Comparison of ENCODE assay signal across 18 cellular contexts in the genomic region with DNA sequence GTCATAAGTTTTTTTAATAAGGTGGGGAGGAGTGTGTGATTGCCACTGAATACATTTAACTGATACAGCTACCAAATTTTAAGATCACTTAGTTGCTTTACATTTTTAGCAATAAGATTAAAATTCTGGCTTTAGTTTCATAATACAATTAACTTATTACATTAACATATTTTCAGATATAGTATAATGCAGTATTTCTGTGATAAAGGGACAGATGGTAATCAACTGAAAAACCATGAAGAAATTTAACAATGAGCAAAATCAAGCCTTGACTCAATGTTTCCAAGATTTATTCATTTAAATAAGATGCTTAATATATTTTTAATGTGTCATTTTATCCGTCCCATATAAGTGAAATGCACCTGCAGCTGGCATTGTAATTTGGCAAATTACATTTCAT. TPM values are rescaled to one million over a fixed set of nuclear protein-coding genes. Genes with fewer than 3 reads are reported as not detected.
A peak's percentile ranks its signal among the peaks of the same experiment; 100 is the strongest.
DNase-seq lines count a peak whose midpoint lies in the region; ATAC-seq and TF ChIP-seq lines count a peak whose summit lies in the region.
"Had no signal": no experiment of that assay in that cellular context is flagged by ENCODE, and none has a peak within 500 bp of the region (broad histone marks: within the 10 kb centered on the region; RNA-seq: fewer than 3 reads in every experiment).

No MANE protein-coding gene starts in this region.

- DNase-seq in activated T-cell treated with anti-CD3 and anti-CD28 coated beads, Interleukin-2, amount 50 U/mL, for 24 hours = no peak
- DNase-seq in activated T-cell treated with anti-CD3 and anti-CD28 coated beads for 4 hours = no peak
- DNase-seq in HFFc6 = no peak
- no peak for DNase-seq in activated T-helper 2 cell treated with anti-CD3 and anti-CD28 coated beads, Interferon-gamma antibody, Interleukin-2, Interleukin-4, amounts not matched to agents 10 μg/mL and 5 μg/mL and 100 μg/mL, durations not matched to agents 14 hours and 24 hours and 36 hours (ENCODE audit: low spot score)
- DNase-seq in natural killer cell = no peak
- DNase-seq in foreskin fibroblast = no peak
- no peak for DNase-seq in activated CD8-positive, alpha-beta memory T cell treated with anti-CD3 and anti-CD28 coated beads, Interleukin-2, amount 50 U/mL, for 48 hours
- DNase-seq: adrenal gland; CD4-positive, alpha-beta memory T cell; DMS79; erythroblast; H9; NCI-H187; nucleus accumbens; stimulated activated naive B cell treated with anti-CD40 and anti-IgM and Interleukin-4, amounts not matched to agents 10 μg/mL and 1 μg/mL and 100 μg/mL, for 72 hours; transverse colon had no signal

- peaks cover 91% of the 10 kb centered on the region for H3K36me3 Mint-ChIP-seq in activated T-cell treated with anti-CD3 and anti-CD28 coated beads, Interleukin-2, amount 50 U/mL, for 24 hours (ENCODE audit: low read depth)
- H3K36me3 Mint-ChIP-seq in HFFc6 (ENCODE audit: low read depth) = peaks cover 47% of the 10 kb centered on the region
- peaks cover 69% of the 10 kb centered on the region for H3K36me3 Mint-ChIP-seq in activated T-helper 2 cell treated with anti-CD3 and anti-CD28 coated beads, Interferon-gamma antibody, Interleukin-2, Interleukin-4, amounts not matched to agents 10 μg/mL and 5 μg/mL and 100 μg/mL, durations not matched to agents 14 hours and 24 hours and 36 hours (ENCODE audit: low read depth)
- no peaks in the 10 kb centered on the region for H3K36me3 Mint-ChIP-seq in natural killer cell

- H3K4me3 ChIP-seq in foreskin fibroblast (ENCODE audit: low read depth in 1 of 2, low read length in 2 of 2) = no peak overlapping the region
- H3K4me3 ChIP-seq: adrenal gland, transverse colon had no signal

- H3K9me3 Mint-ChIP-seq in activated T-cell treated with anti-CD3 and anti-CD28 coated beads, Interleukin-2, amount 50 U/mL, for 24 hours = no peaks in the 10 kb centered on the region
- H3K9me3 Mint-ChIP-seq in HFFc6 = no peaks in the 10 kb centered on the region
- H3K9me3 Mint-ChIP-seq in activated T-helper 2 cell treated with anti-CD3 and anti-CD28 coated beads, Interferon-gamma antibody, Interleukin-2, Interleukin-4, amounts not matched to agents 10 μg/mL and 5 μg/mL and 100 μg/mL, durations not matched to agents 14 hours and 24 hours and 36 hours = no peaks in the 10 kb centered on the region
- H3K9me3 Mint-ChIP-seq in natural killer cell = no peaks in the 10 kb centered on the region
- H3K9me3 Mint-ChIP-seq: CD4-positive, alpha-beta memory T cell; stimulated activated naive B cell treated with anti-CD40 and anti-IgM and Interleukin-4, amounts not matched to agents 10 μg/mL and 1 μg/mL and 100 μg/mL, for 72 hours had no signal

- H3K27me3 Mint-ChIP-seq in activated T-cell treated with anti-CD3 and anti-CD28 coated beads, Interleukin-2, amount 50 U/mL, for 24 hours = no peaks in the 10 kb centered on the region
- H3K27me3 Mint-ChIP-seq in HFFc6 (ENCODE audit: insufficient read depth) = peaks cover 2% of the 10 kb centered on the region; the same call in 1 of the 2 replicates
- no peaks in the 10 kb centered on the region for H3K27me3 Mint-ChIP-seq in activated T-helper 2 cell treated with anti-CD3 and anti-CD28 coated beads, Interferon-gamma antibody, Interleukin-2, Interleukin-4, amounts not matched to agents 10 μg/mL and 5 μg/mL and 100 μg/mL, durations not matched to agents 14 hours and 24 hours and 36 hours (ENCODE audit: low read depth)
- H3K27me3 Mint-ChIP-seq in natural killer cell (ENCODE audit: low read depth in 2 of 2) = no peaks in the 10 kb centered on the region
- H3K27me3 Mint-ChIP-seq: CD4-positive, alpha-beta memory T cell; stimulated activated naive B cell treated with anti-CD40 and anti-IgM and Interleukin-4, amounts not matched to agents 10 μg/mL and 1 μg/mL and 100 μg/mL, for 72 hours had no signal

- H3K27ac Mint-ChIP-seq in activated T-cell treated with anti-CD3 and anti-CD28 coated beads, Interleukin-2, amount 50 U/mL, for 24 hours = peak overlapping the region; percentile 81
- H3K27ac Mint-ChIP-seq in HFFc6 (no peak overlapping the region), natural killer cell (peak overlapping the region; percentile 31 to 73)
- H3K27ac Mint-ChIP-seq in activated T-helper 2 cell treated with anti-CD3 and anti-CD28 coated beads, Interferon-gamma antibody, Interleukin-2, Interleukin-4, amounts not matched to agents 10 μg/mL and 5 μg/mL and 100 μg/mL, durations not matched to agents 14 hours and 24 hours and 36 hours = peak overlapping the region; percentile 76
- H3K27ac Mint-ChIP-seq: stimulated activated naive B cell treated with anti-CD40 and anti-IgM and Interleukin-4, amounts not matched to agents 10 μg/mL and 1 μg/mL and 100 μg/mL, for 72 hours had no signal

- peak overlapping the region; percentile 99 for H3K4me3 Mint-ChIP-seq in activated T-cell treated with anti-CD3 and anti-CD28 coated beads, Interleukin-2, amount 50 U/mL, for 24 hours
- H3K4me3 Mint-ChIP-seq in HFFc6 (peak overlapping the region; percentile 21; the same call in 1 of the 2 replicates), natural killer cell (peak overlapping the region; percentile 21)
- peak overlapping the region; percentile 45 for H3K4me3 Mint-ChIP-seq in activated T-helper 2 cell treated with anti-CD3 and anti-CD28 coated beads, Interferon-gamma antibody, Interleukin-2, Interleukin-4, amounts not matched to agents 10 μg/mL and 5 μg/mL and 100 μg/mL, durations not matched to agents 14 hours and 24 hours and 36 hours (ENCODE audit: low read depth)

- TF ChIP-seq CTCF in HFFc6 (IDR thresholded peaks at IDR 0.05) (no peak), natural killer cell (IDR thresholded peaks at IDR 0.05) (no peak), foreskin fibroblast (IDR thresholded peaks at IDR 0.05; ENCODE audit: low read depth, low read length) (no peak)

- intact Hi-C loops in activated T-helper 2 cell treated with anti-CD3 and anti-CD28 coated beads, Interferon-gamma antibody, Interleukin-2, Interleukin-4, amounts not matched to agents 10 μg/mL and 5 μg/mL and 100 μg/mL, durations not matched to agents 14 hours and 24 hours and 36 hours (cut with micrococcal nuclease) = no loop called here
- intact Hi-C loops in natural killer cell (cut with micrococcal nuclease) = loop anchor here (10.0 kb wide), 1 partner anchor 200 kb away; the partner anchor contains the start of genes ARID4B and GGPS1

- ATAC-seq in natural killer cell (no peak), GM18519 (IDR thresholded peaks at IDR 0.05; ENCODE audit: low FRiP score, unreplicated experiment) (no peak)
- ATAC-seq: left lobe of liver; stimulated activated naive B cell treated with anti-CD40 and anti-IgM and Interleukin-4, amounts not matched to agents 10 μg/mL and 1 μg/mL and 100 μg/mL, for 72 hours had no signal

- peaks cover 65% of the 10 kb centered on the region for H3K4me1 Mint-ChIP-seq in activated T-cell treated with anti-CD3 and anti-CD28 coated beads, Interleukin-2, amount 50 U/mL, for 24 hours (ENCODE audit: low read depth)
- H3K4me1 Mint-ChIP-seq in HFFc6 (ENCODE audit: low read depth) = peaks cover 45% of the 10 kb centered on the region
- H3K4me1 Mint-ChIP-seq in activated T-helper 2 cell treated with anti-CD3 and anti-CD28 coated beads, Interferon-gamma antibody, Interleukin-2, Interleukin-4, amounts not matched to agents 10 μg/mL and 5 μg/mL and 100 μg/mL, durations not matched to agents 14 hours and 24 hours and 36 hours (ENCODE audit: low read depth) = peaks cover 47% of the 10 kb centered on the region
- peaks cover 60 to 62% of the 10 kb centered on the region in 2 donors for H3K4me1 Mint-ChIP-seq in natural killer cell

RNA-seq across cellular contexts. Expression of gene TOMM20, which starts 4.0 kb away (rescaled TPM):
- 100 to 1,000 TPM in 5 of 6 experiments, 10 to 100 TPM in 1; 98.4 to 126 (median 110) TPM for total RNA-seq in HFFc6 (2021; fragmentation: NEBNext Ultra II Directional; extraction: Animal tissue kit (Norgen Biotek cat#: 25700))
- 105 and 118 TPM in 2 replicates for total RNA-seq in activated T-helper 2 cell treated with anti-CD3 and anti-CD28 coated beads, Interferon-gamma antibody, Interleukin-2, Interleukin-4, amounts not matched to agents 10 μg/mL and 5 μg/mL and 100 μg/mL, durations not matched to agents 14 hours and 24 hours and 36 hours
- 10 to 100 TPM; 59.5 to 72.3 (median 60.2) TPM for total RNA-seq in natural killer cell

RNA-seq across cellular contexts. Expression of gene RBM34, which starts 36.4 kb away (rescaled TPM):
- 10 to 100 TPM; 68.6 to 85.2 (median 75.4) TPM for total RNA-seq in HFFc6 (2021; fragmentation: NEBNext Ultra II Directional; extraction: Animal tissue kit (Norgen Biotek cat#: 25700))
- 122 and 125 TPM in 2 replicates for total RNA-seq in activated T-helper 2 cell treated with anti-CD3 and anti-CD28 coated beads, Interferon-gamma antibody, Interleukin-2, Interleukin-4, amounts not matched to agents 10 μg/mL and 5 μg/mL and 100 μg/mL, durations not matched to agents 14 hours and 24 hours and 36 hours
- total RNA-seq in natural killer cell = 100 to 1,000 TPM; 163 to 187 (median 180) TPM

Comparison
In these comparisons a context has a peak if more than half of its experiments do, and no peak if none do; other contexts are left out.
1. H3K4me3 Mint-ChIP-seq: peak in every context shown above with its lines; median percentile 99 in activated T-cell treated with anti-CD3 and anti-CD28 coated beads, Interleukin-2, amount 50 U/mL, for 24 hours; 45 in activated T-helper 2 cell treated with anti-CD3 and anti-CD28 coated beads, Interferon-gamma antibody, Interleukin-2, Interleukin-4, amounts not matched to agents 10 μg/mL and 5 μg/mL and 100 μg/mL, durations not matched to agents 14 hours and 24 hours and 36 hours; 21 in HFFc6; 21 in natural killer cell.